ENCODE assay signal across 8 cellular contexts in genomic region chr7:103445228-103446020, GRCh38. TPM values are rescaled to one million over a fixed set of nuclear protein-coding genes. Genes with fewer than 3 reads are reported as not detected.
DNase-seq lines count a peak whose midpoint lies in the region; ATAC-seq and TF ChIP-seq lines count a peak whose summit lies in the region.

No MANE protein-coding gene starts in this region.

- no peaks in the 10 kb centered on the region for H3K79me2 ChIP-seq in mesendoderm (ENCODE audit: control insufficient read depth, insufficient read depth, low read length)

- H3K27me3 ChIP-seq in brain microvascular endothelial cell (replicated peaks) (peaks cover 31% of the 10 kb centered on the region), mesendoderm (ENCODE audit: insufficient read depth, low read length, poor library complexity) (peaks cover 9% of the 10 kb centered on the region)

- peak overlapping the region; percentile 20 for H3K9ac ChIP-seq in mesendoderm (ENCODE audit: low read length)

- H3K36me3 ChIP-seq in brain microvascular endothelial cell (replicated peaks) (no peaks in the 10 kb centered on the region), mesendoderm (ENCODE audit: control insufficient read depth, insufficient read depth, low read length) (no peaks in the 10 kb centered on the region)

- no peak overlapping the region for H2BK120ac ChIP-seq in mesendoderm (ENCODE audit: low read depth, low read length)

- DNase-seq in DMS79 (lab: John Stamatoyannopoulos, UW) = peak; percentile 24
- no peak for DNase-seq in brain microvascular endothelial cell
- peak; percentile 60 for DNase-seq in mesendoderm
- DNase-seq in medulla oblongata (ENCODE audit: extremely low spot score) = no peak

- no peaks in the 10 kb centered on the region for H3K4me1 ChIP-seq in mesendoderm (ENCODE audit: control insufficient read depth, low read depth, low read length)

- ATAC-seq in HG03521 (IDR thresholded peaks at IDR 0.05; ENCODE audit: unreplicated experiment) = peak; percentile 23
- ATAC-seq in HG03520 (IDR thresholded peaks at IDR 0.05; ENCODE audit: unreplicated experiment) = no peak
- no peak for ATAC-seq in GM18861 (IDR thresholded peaks at IDR 0.05; ENCODE audit: unreplicated experiment)
- ATAC-seq in HG03095 (IDR thresholded peaks at IDR 0.05; ENCODE audit: unreplicated experiment) = no peak

- H3K23ac ChIP-seq in mesendoderm (ENCODE audit: low read length) = no peak overlapping the region

- no peaks in the 10 kb centered on the region for H3K79me1 ChIP-seq in mesendoderm (ENCODE audit: low read length)

- in situ Hi-C loops in brain microvascular endothelial cell (cut with HindIII; ENCODE audit: low pct_ligation_motif_present, low sequenced_read_pairs) = no loop called here

- H3K18ac ChIP-seq in mesendoderm (ENCODE audit: low read length) = no peak overlapping the region

- H3K27ac ChIP-seq in brain microvascular endothelial cell = no peak overlapping the region
- no peak overlapping the region for H3K27ac ChIP-seq in mesendoderm (ENCODE audit: low read depth, low read length)

- no peak overlapping the region for H4K5ac ChIP-seq in mesendoderm (ENCODE audit: low read length)

- H3K4me2 ChIP-seq in mesendoderm (ENCODE audit: low read length) = peak overlapping the region; percentile 69

- no peak overlapping the region for H2BK5ac ChIP-seq in mesendoderm (ENCODE audit: low read length)

- H3K4me3 ChIP-seq in brain microvascular endothelial cell (ENCODE audit: low read depth, low read length) (peak overlapping the region; percentile 33), mesendoderm (ENCODE audit: low read length) (peak overlapping the region; percentile 1)

- no peak overlapping the region for H3K4ac ChIP-seq in mesendoderm (ENCODE audit: low read depth, low read length)

- peak overlapping the region; percentile 58 for H3K56ac ChIP-seq in mesendoderm (ENCODE audit: low read length)

- no peak overlapping the region for H4K8ac ChIP-seq in mesendoderm (ENCODE audit: low read depth, low read length)

- TF ChIP-seq CTCF in brain microvascular endothelial cell (IDR thresholded peaks at IDR 0.05; ENCODE audit: low read depth, low read length, missing control alignments) = no peak

- H2AK5ac ChIP-seq in mesendoderm (ENCODE audit: low read length) = no peak overlapping the region

- WGBS in mesendoderm (ENCODE audit: extremely low coverage, insufficient coverage, low lambda C conversion rate) = no CpG with 5 or more reads among the region's 46 CpGs

- H2BK15ac ChIP-seq in mesendoderm (replicated peaks; ENCODE audit: low read depth) = no peak overlapping the region

RNA-seq across cellular contexts. Expression of gene SLC26A5, which starts 0.6 kb away (rescaled TPM):
- polyA plus RNA-seq in mesendoderm (2013, experiment 1 of 2) = 0.07 TPM
- 0.07 TPM for polyA plus RNA-seq in mesendoderm (2013, experiment 2 of 2)

Comparison
In these comparisons a context has a peak if more than half of its experiments do, and no peak if none do; other contexts are left out.
1. DNase-seq: peak in DMS79 (single experiment) and mesendoderm (single experiment); none in brain microvascular endothelial cell (single experiment) and medulla oblongata (single experiment).